1 cellular context compared by ENCODE assay signal in the genomic region with DNA sequence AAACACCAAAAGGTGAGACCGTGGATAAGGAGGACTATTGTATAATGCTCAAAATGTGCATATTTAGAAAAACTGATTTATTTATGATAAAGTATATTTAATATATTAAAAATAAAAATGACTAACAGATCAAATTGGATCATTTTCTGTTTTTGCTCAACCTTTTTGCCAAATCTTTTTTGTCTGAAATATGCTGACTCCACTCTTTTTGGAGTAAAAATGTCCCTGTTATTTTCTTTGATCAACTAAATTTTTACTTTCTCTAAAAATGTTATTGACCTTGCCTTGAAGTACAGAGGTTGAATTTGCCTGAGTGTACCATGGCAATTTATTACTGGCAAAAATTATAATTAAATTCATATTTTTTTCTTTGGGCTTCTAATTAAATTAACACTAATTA.
TF ChIP-seq lines count a peak whose summit lies in the region.

No MANE protein-coding gene starts in this region.

TF ChIP-seq in K562, 482 proteins besides CTCF, POLR2A, EP300 and RAD21 (continued from another document):
- TF ChIP-seq, protein P1, sequence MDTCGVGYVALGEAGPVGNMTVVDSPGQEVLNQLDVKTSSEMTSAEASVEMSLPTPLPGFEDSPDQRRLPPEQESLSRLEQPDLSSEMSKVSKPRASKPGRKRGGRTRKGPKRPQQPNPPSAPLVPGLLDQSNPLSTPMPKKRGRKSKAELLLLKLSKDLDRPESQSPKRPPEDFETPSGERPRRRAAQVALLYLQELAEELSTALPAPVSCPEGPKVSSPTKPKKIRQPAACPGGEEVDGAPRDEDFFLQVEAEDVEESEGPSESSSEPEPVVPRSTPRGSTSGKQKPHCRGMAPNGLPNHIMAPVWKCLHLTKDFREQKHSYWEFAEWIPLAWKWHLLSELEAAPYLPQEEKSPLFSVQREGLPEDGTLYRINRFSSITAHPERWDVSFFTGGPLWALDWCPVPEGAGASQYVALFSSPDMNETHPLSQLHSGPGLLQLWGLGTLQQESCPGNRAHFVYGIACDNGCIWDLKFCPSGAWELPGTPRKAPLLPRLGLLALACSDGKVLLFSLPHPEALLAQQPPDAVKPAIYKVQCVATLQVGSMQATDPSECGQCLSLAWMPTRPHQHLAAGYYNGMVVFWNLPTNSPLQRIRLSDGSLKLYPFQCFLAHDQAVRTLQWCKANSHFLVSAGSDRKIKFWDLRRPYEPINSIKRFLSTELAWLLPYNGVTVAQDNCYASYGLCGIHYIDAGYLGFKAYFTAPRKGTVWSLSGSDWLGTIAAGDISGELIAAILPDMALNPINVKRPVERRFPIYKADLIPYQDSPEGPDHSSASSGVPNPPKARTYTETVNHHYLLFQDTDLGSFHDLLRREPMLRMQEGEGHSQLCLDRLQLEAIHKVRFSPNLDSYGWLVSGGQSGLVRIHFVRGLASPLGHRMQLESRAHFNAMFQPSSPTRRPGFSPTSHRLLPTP (IDR thresholded peaks at IDR 0.05; ENCODE audit: borderline replicate concordance, extremely low read depth, insufficient read length): no peak
- TF ChIP-seq, protein P2, sequence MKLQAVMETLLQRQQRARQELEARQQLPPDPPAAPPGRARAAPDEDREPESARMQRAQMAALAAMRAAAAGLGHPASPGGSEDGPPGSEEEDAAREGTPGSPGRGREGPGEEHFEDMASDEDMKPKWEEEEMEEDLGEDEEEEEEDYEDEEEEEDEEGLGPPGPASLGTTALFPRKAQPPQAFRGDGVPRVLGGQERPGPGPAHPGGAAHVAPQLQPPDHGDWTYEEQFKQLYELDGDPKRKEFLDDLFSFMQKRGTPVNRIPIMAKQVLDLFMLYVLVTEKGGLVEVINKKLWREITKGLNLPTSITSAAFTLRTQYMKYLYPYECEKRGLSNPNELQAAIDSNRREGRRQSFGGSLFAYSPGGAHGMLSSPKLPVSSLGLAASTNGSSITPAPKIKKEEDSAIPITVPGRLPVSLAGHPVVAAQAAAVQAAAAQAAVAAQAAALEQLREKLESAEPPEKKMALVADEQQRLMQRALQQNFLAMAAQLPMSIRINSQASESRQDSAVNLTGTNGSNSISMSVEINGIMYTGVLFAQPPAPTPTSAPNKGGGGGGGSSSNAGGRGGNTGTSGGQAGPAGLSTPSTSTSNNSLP (IDR thresholded peaks at IDR 0.05; ENCODE audit: borderline replicate concordance, low read depth, low read length): no peak
- TF ChIP-seq ELF1 (tag; IDR thresholded peaks at IDR 0.05) (no peak), ZMIZ1 (IDR thresholded peaks at IDR 0.05; ENCODE audit: low read depth in 2 of 2, low read length in 2 of 2) (no peak), MAFK (IDR thresholded peaks at IDR 0.05; ENCODE audit: low read length) (peak; percentile 82), ADNP (tag; IDR thresholded peaks at IDR 0.05) (no peak)
